ENCODE assay signal across 29 cellular contexts in genomic region chr2:223972656-223973102, GRCh38.
"Had no signal": no experiment of that assay in that cellular context is flagged by ENCODE, and none has a peak within 500 bp of the region (broad histone marks: within the 10 kb centered on the region; RNA-seq: fewer than 3 reads in every experiment).

No MANE protein-coding gene starts in this region.

- DNase-seq: activated CD4-positive, alpha-beta T cell treated with anti-CD3 and anti-CD28 coated beads, Interleukin-2, amount 10 ng/mL, durations not matched to agents 24 days and 14 days; activated CD4-positive, alpha-beta T cell treated with anti-CD3 and anti-CD28 coated beads, Interleukin-2, amount 50 U/mL, for 4 hours; activated CD8-positive, alpha-beta T cell treated with anti-CD3 and anti-CD28 coated beads for 36 hours; activated gamma-delta T cell; activated naive CD4-positive, alpha-beta T cell treated with anti-CD3 and anti-CD28 coated beads for 36 hours; activated T-cell treated with anti-CD3 and anti-CD28 coated beads, Interleukin-2, amount 50 U/mL, for 1 hour; activated T-cell treated with anti-CD3 and anti-CD28 coated beads, Interleukin-2, amount 50 U/mL, for 72 hours; adrenal gland; body of pancreas; MM.1S; MV-4-11; NCI-H1092 treated with DMSO at 0.1 percent for 48 hours; NCI-H1417; NCI-H146; NCI-H187; NCI-H2029 treated with DMSO at 0.1 percent for 48 hours; NCI-H2107; NCI-H2171 treated with DMSO at 0.1 percent for 48 hours; NCI-H345; NCI-H524 treated with DMSO at 0.1 percent for 48 hours; PC-3; Peyer's patch; RPMI8226; SIG-M5; T1000; WERI-Rb-1 had no signal

- H3K36me3 Mint-ChIP-seq: activated naive CD4-positive, alpha-beta T cell treated with anti-CD3 and anti-CD28 coated beads, Interleukin-2, amount 50 U/mL, for 72 hours had no signal

- H3K9me3 Mint-ChIP-seq: activated CD4-positive, alpha-beta T cell treated with anti-CD3 and anti-CD28 coated beads, Interleukin-2, amount 10 ng/mL, durations not matched to agents 24 days and 14 days; activated CD8-positive, alpha-beta T cell treated with anti-CD3 and anti-CD28 coated beads for 36 hours; activated naive CD4-positive, alpha-beta T cell treated with anti-CD3 and anti-CD28 coated beads for 36 hours; activated naive CD4-positive, alpha-beta T cell treated with anti-CD3 and anti-CD28 coated beads, Interleukin-2, amount 50 U/mL, for 72 hours; activated T-cell treated with anti-CD3 and anti-CD28 coated beads, Interleukin-2, amount 50 U/mL, for 72 hours; activated T-helper 2 cell treated with anti-CD3 and anti-CD28 coated beads, Interferon-gamma antibody, Interleukin-2, Interleukin-4, amounts not matched to agents 10 μg/mL and 5 μg/mL and 100 μg/mL, durations not matched to agents 14 hours and 24 hours and 36 hours had no signal

- H3K4me3 Mint-ChIP-seq: activated CD4-positive, alpha-beta T cell treated with anti-CD3 and anti-CD28 coated beads, Interleukin-2, amount 10 ng/mL, durations not matched to agents 24 days and 14 days; activated CD8-positive, alpha-beta T cell treated with anti-CD3 and anti-CD28 coated beads for 36 hours; activated naive CD4-positive, alpha-beta T cell treated with anti-CD3 and anti-CD28 coated beads for 36 hours; activated T-cell treated with anti-CD3 and anti-CD28 coated beads, Interleukin-2, amount 50 U/mL, for 72 hours had no signal

- H3K27ac Mint-ChIP-seq: activated CD4-positive, alpha-beta T cell treated with anti-CD3 and anti-CD28 coated beads, Interleukin-2, amount 10 ng/mL, durations not matched to agents 24 days and 14 days; activated CD8-positive, alpha-beta T cell treated with anti-CD3 and anti-CD28 coated beads for 36 hours; activated naive CD4-positive, alpha-beta T cell treated with anti-CD3 and anti-CD28 coated beads for 36 hours; activated naive CD4-positive, alpha-beta T cell treated with anti-CD3 and anti-CD28 coated beads, Interleukin-2, amount 50 U/mL, for 72 hours; activated T-cell treated with anti-CD3 and anti-CD28 coated beads, Interleukin-2, amount 50 U/mL, for 72 hours; activated T-helper 2 cell treated with anti-CD3 and anti-CD28 coated beads, Interferon-gamma antibody, Interleukin-2, Interleukin-4, amounts not matched to agents 10 μg/mL and 5 μg/mL and 100 μg/mL, durations not matched to agents 14 hours and 24 hours and 36 hours had no signal

- H3K27me3 Mint-ChIP-seq: activated CD4-positive, alpha-beta T cell treated with anti-CD3 and anti-CD28 coated beads, Interleukin-2, amount 10 ng/mL, durations not matched to agents 24 days and 14 days; activated CD8-positive, alpha-beta T cell treated with anti-CD3 and anti-CD28 coated beads for 36 hours had no signal

- ATAC-seq: activated CD8-positive, alpha-beta T cell treated with anti-CD3 and anti-CD28 coated beads for 36 hours; activated naive CD4-positive, alpha-beta T cell treated with anti-CD3 and anti-CD28 coated beads, Interleukin-2, amount 50 U/mL, for 72 hours; activated T-cell treated with anti-CD3 and anti-CD28 coated beads, Interleukin-2, amount 50 U/mL, for 72 hours; body of pancreas; PC-3; Right ventricle myocardium inferior had no signal
